8 cellular contexts compared by ENCODE assay signal in the genomic region with DNA sequence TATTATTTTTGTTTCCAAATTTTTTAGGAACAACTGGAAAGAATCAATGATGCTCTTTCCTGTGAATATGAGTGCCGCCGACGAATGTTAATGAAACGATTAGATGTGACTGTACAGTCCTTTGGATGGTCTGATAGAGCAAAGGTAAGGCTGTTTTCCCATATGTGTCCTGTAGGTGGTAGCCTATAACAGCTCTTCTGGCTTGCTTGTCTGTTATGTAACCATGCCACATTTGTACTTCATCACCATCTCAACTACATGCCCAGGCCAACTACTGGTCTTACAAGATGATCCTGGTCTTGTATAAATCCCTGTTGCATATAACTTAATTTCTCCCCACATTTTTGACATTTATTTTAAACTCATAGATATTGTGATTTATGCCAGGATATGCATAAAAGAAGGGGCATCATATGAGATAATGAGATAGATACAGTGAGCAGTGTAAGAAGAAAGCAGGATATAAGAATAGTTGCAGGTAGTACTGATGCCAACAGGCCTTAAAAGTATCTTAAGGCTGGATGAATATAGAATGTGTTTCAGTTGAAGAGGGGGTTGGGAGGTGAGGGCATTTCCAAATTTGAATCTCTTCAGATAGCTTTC. TPM values are rescaled to one million over a fixed set of nuclear protein-coding genes. Genes with fewer than 3 reads are reported as not detected.
DNase-seq lines count a peak whose midpoint lies in the region; ATAC-seq and TF ChIP-seq lines count a peak whose summit lies in the region.

No MANE protein-coding gene starts in this region.

- H4K91ac ChIP-seq in neuronal stem cell (ENCODE audit: low read depth, low read length, poor library complexity), result no peak overlapping the region

- H3K27ac ChIP-seq in WERI-Rb-1 (no peak overlapping the region), neuronal stem cell (replicated peaks; ENCODE audit: low read length) (no peak overlapping the region)

- TF ChIP-seq CTCF in WERI-Rb-1 (IDR thresholded peaks at IDR 0.05; ENCODE audit: low read depth, low read length) (peak; percentile 78), fibroblast of mammary gland (conservative IDR thresholded peaks at IDR 0.05; ENCODE audit: control insufficient read depth, insufficient read depth, low read depth, low read length) (peak; percentile 76)

- no peak overlapping the region for H2BK5ac ChIP-seq in neuronal stem cell (ENCODE audit: low read length)

- H2BK12ac ChIP-seq in neuronal stem cell (ENCODE audit: low read length), result no peak overlapping the region

- no peak overlapping the region for H2BK15ac ChIP-seq in neuronal stem cell (ENCODE audit: low read length)

- no peak overlapping the region for H3K4me3 ChIP-seq in WERI-Rb-1 (ENCODE audit: low read depth, low read length)
- H3K4me3 ChIP-seq in fibroblast of mammary gland (ENCODE audit: control insufficient read depth, low read depth, low read length), result no peak overlapping the region
- H3K4me3 ChIP-seq in neuronal stem cell (ENCODE audit: low read length in 2 of 2), result no peak overlapping the region

- no peak overlapping the region for H3K4ac ChIP-seq in neuronal stem cell (ENCODE audit: low read length)

- no peak overlapping the region for H3K9ac ChIP-seq in neuronal stem cell (ENCODE audit: low read depth, low read length, poor library complexity)

- H3K27me3 ChIP-seq in WERI-Rb-1 (ENCODE audit: insufficient read depth, low read depth, severe bottlenecking) (no peaks in the 10 kb centered on the region), neuronal stem cell (ENCODE audit: control insufficient read depth in 3 of 3, insufficient read depth in 3 of 3, low read depth in 1 of 3, low read length in 3 of 3) (no peaks in the 10 kb centered on the region)

- H2BK120ac ChIP-seq in neuronal stem cell (ENCODE audit: low read depth, low read length), result no peak overlapping the region

- H2AK5ac ChIP-seq in neuronal stem cell (ENCODE audit: low read depth, low read length), result no peak overlapping the region

- no peak overlapping the region for H3K4me2 ChIP-seq in neuronal stem cell (ENCODE audit: insufficient read depth, low read length, poor library complexity, severe bottlenecking)

- H3K36me3 ChIP-seq in WERI-Rb-1, result peaks cover 36% of the 10 kb centered on the region
- peaks cover 8 to 91% of the 10 kb centered on the region in 2 donors for H3K36me3 ChIP-seq in neuronal stem cell (replicated peaks in 1 of 2; ENCODE audit: control insufficient read depth in 2 of 2, insufficient read depth in 2 of 2, low read length in 2 of 2)

- no CpG with 5 or more reads among the region's 4 CpGs for WGBS in neuronal stem cell (ENCODE audit: extremely low coverage in 2 of 2, insufficient read length in 2 of 2, insufficient replicate concordance in 1 of 2), 2 donors

- H3K9me3 ChIP-seq in WERI-Rb-1 (ENCODE audit: severe bottlenecking) (no peaks in the 10 kb centered on the region), neuronal stem cell (replicated peaks in 1 of 2; ENCODE audit: control insufficient read depth in 2 of 2, insufficient read depth in 1 of 2, low read depth in 1 of 2, low read length in 2 of 2) (no peaks in the 10 kb centered on the region)

- DNase-seq in Caki2 (ENCODE audit: low read depth), result peak; percentile 56
- peak; percentile 8 for DNase-seq in NCI-H2107 (lab: John Stamatoyannopoulos, UW)
- peak; percentile 10 for DNase-seq in WERI-Rb-1
- DNase-seq in fibroblast of mammary gland (ENCODE audit: low read depth), result peak; percentile 65
- DNase-seq in neuronal stem cell (ENCODE audit: low spot score), result peak; percentile 39
- DNase-seq in stimulated activated CD8-positive, alpha-beta memory T cell treated with anti-CD3 and anti-CD28 coated beads, Interleukin-4, amount 100 ng/mL, for 48 hours, result no peak

- no peak overlapping the region for H3K14ac ChIP-seq in neuronal stem cell (ENCODE audit: low read length)

- no peak overlapping the region for H3K18ac ChIP-seq in neuronal stem cell (ENCODE audit: low read length)

- no peak overlapping the region for H4K8ac ChIP-seq in neuronal stem cell (ENCODE audit: low read depth, low read length)

- in situ Hi-C loops in Caki2 (cut with HindIII; ENCODE audit: low pct_unique_long_range_greater_than_20kb, low sequenced_read_pairs), result no loop called here

- peak; percentile 97 for ATAC-seq in GM18861 (IDR thresholded peaks at IDR 0.05; ENCODE audit: unreplicated experiment)
- ATAC-seq in HG02981 (IDR thresholded peaks at IDR 0.05; ENCODE audit: unreplicated experiment), result peak; percentile 87

- no peak overlapping the region for H3K23ac ChIP-seq in neuronal stem cell (ENCODE audit: low read depth, low read length, poor library complexity)

- no peaks in the 10 kb centered on the region for H3K79me1 ChIP-seq in neuronal stem cell (ENCODE audit: low read depth, low read length)

- H2AFZ ChIP-seq in neuronal stem cell (ENCODE audit: low read length), result no peak overlapping the region

- H3K4me1 ChIP-seq in neuronal stem cell (ENCODE audit: control insufficient read depth in 2 of 2, insufficient read depth in 1 of 2, low read depth in 1 of 2, low read length in 2 of 2), result no peaks in the 10 kb centered on the region

RNA-seq across cellular contexts. Expression of gene FAM98B, which starts 20.3 kb away (rescaled TPM):
- total RNA-seq in Caki2 (2014; rRNA removed; shearing (Covaris generic); ENCODE audit: low replicate concordance), result 1.4 and 4.3 TPM in 2 replicates
- polyA plus RNA-seq in neuronal stem cell (2013, experiment 1 of 2), result 60.9 TPM
- polyA plus RNA-seq in neuronal stem cell (2013, experiment 2 of 2), result 58.8 TPM
